8 cellular contexts compared by ENCODE assay signal in genomic region chr6:3227363-3228045, GRCh38. TPM values are rescaled to one million over a fixed set of nuclear protein-coding genes. Genes with fewer than 3 reads are reported as not detected.
DNase-seq lines count a peak whose midpoint lies in the region; ATAC-seq and TF ChIP-seq lines count a peak whose summit lies in the region.

TSS of gene TUBB2B (minus strand) at chr6:3227653. CDS start at chr6:3227543, 110 bp downstream.

- no peak within 1 kb of the TSS for H2BK5ac ChIP-seq in H9 (ENCODE audit: insufficient read length, low read length)

- H3K18ac ChIP-seq in H9 (ENCODE audit: insufficient read length, low read depth, low read length) = peak within 1 kb of the TSS; percentile 60

- no peak within 1 kb of the TSS for H3K23ac ChIP-seq in H9 (ENCODE audit: insufficient read length, low read depth, low read length)

- TF ChIP-seq CTCF in BE2C (IDR thresholded peaks at IDR 0.05; ENCODE audit: low read depth, low read length) (no peak), H9 (conservative IDR thresholded peaks at IDR 0.05) (no peak), colonic mucosa (IDR thresholded peaks at IDR 0.05) (no peak), transverse colon (IDR thresholded peaks at IDR 0.05) (no peak)

- no peak within 1 kb of the TSS for H4K8ac ChIP-seq in H9 (replicated peaks; ENCODE audit: insufficient read length, low read depth, low read length)

- H3K27me3 ChIP-seq in BE2C (peaks cover 17% of the 10 kb centered on the region), H9 (ENCODE audit: insufficient read depth, low read length) (no peaks in the 10 kb centered on the region; the same call in 1 of the 2 replicates), colonic mucosa (peaks cover 65% of the 10 kb centered on the region), transverse colon (peaks cover 75% of the 10 kb centered on the region)

- H2BK20ac ChIP-seq in H9 (ENCODE audit: low read depth, low read length, poor library complexity, severe bottlenecking) = no peak within 1 kb of the TSS

- no peaks in the 10 kb centered on the region for H4K20me1 ChIP-seq in H9 (ENCODE audit: control insufficient read depth, insufficient read depth, insufficient read length)

- peak within 1 kb of the TSS; percentile 81 for H3K14ac ChIP-seq in H9 (ENCODE audit: insufficient read depth, low read length)

- H3K4ac ChIP-seq in H9 (ENCODE audit: low read depth, low read length) = no peak within 1 kb of the TSS

- no peaks in the 10 kb centered on the region for H3K9me3 ChIP-seq in BE2C
- no peaks in the 10 kb centered on the region for H3K9me3 ChIP-seq in H9 (ENCODE audit: control insufficient read depth, low read depth, low read length)
- no peaks in the 10 kb centered on the region for H3K9me3 ChIP-seq in colonic mucosa
- no peaks in the 10 kb centered on the region for H3K9me3 ChIP-seq in transverse colon

- H2BK15ac ChIP-seq in H9 (ENCODE audit: low read depth, low read length) = no peak within 1 kb of the TSS

- no peak within 1 kb of the TSS for H2AK5ac ChIP-seq in H9 (ENCODE audit: insufficient read length, low read length)

- peak within 1 kb of the TSS; percentile 91 to 92 for H3K4me3 Mint-ChIP-seq in H9
- H3K4me3 Mint-ChIP-seq in memory B cell = peak within 1 kb of the TSS; percentile 86

- H3K23me2 ChIP-seq in H9 (ENCODE audit: insufficient read length, low read depth, low read length, poor library complexity, severe bottlenecking) = peaks cover 47% of the 10 kb centered on the region

- in situ Hi-C loops in transverse colon (cut with MboI; ENCODE audit: low pct_ligation_motif_present in 1 of 4, low pct_unique_long_range_greater_than_20kb in 1 of 4, low sequenced_read_pairs in 3 of 4) = no loop called here

- no peak for TF ChIP-seq EP300 in transverse colon (IDR thresholded peaks at IDR 0.05; ENCODE audit: low read depth)

- peaks cover 33% of the 10 kb centered on the region for H3K27me3 Mint-ChIP-seq in H9 (ENCODE audit: low read depth)
- peaks cover 19% of the 10 kb centered on the region for H3K27me3 Mint-ChIP-seq in memory B cell

- H4K91ac ChIP-seq in H9 (ENCODE audit: insufficient read length, low read depth, low read length) = no peak within 1 kb of the TSS

- peaks cover 15% of the 10 kb centered on the region for H3K36me3 ChIP-seq in BE2C
- H3K36me3 ChIP-seq in colonic mucosa = no peaks in the 10 kb centered on the region
- H3K36me3 ChIP-seq in transverse colon = no peaks in the 10 kb centered on the region

- H3K56ac ChIP-seq in H9 (ENCODE audit: insufficient read length, low read depth, low read length) = no peak within 1 kb of the TSS

- peaks cover 18% of the 10 kb centered on the region for H3K79me2 ChIP-seq in H9 (ENCODE audit: insufficient read depth, low read length)

- no peak within 1 kb of the TSS for H2BK120ac ChIP-seq in H9 (ENCODE audit: low read depth, low read length, poor library complexity, severe bottlenecking)

- no peak within 1 kb of the TSS for H2AFZ ChIP-seq in H9 (ENCODE audit: low read length)

- H3K4me1 Mint-ChIP-seq in H9 (peaks cover 38 to 45% of the 10 kb centered on the region in 2 experiments), memory B cell (peaks cover 28% of the 10 kb centered on the region)

- H3K27ac Mint-ChIP-seq in H9 (peak within 1 kb of the TSS; percentile 80 to 99 (median 97); a peak in 5 of 7 replicates), memory B cell (peak within 1 kb of the TSS; percentile 55)

- no CpG with 5 or more reads among the region's 66 CpGs for WGBS in H9 (ENCODE audit: extremely low coverage, insufficient read length, low lambda C conversion rate)
- 3% methylated on average over 47 of the region's 66 CpGs; no CpG with 5 or more reads in 1 of the 2 donors for WGBS in transverse colon (ENCODE audit: low coverage in 1 of 2), 2 donors

- no peak within 1 kb of the TSS for H4K5ac ChIP-seq in H9 (ENCODE audit: insufficient read length, low read depth, low read length)

- H3K79me1 ChIP-seq in H9 (ENCODE audit: insufficient read depth, low read depth, low read length, poor library complexity, severe bottlenecking) = peaks cover 4% of the 10 kb centered on the region

- peak within 1 kb of the TSS; percentile 87 for H3K4me2 ChIP-seq in H9 (ENCODE audit: insufficient read depth, insufficient read length, low read length)

- H3K4me1 ChIP-seq in BE2C (peaks cover 5% of the 10 kb centered on the region; the same call in 1 of the 2 replicates), H9 (ENCODE audit: insufficient read depth, low read length) (no peaks in the 10 kb centered on the region; the same call in 1 of the 2 replicates), colonic mucosa (peaks cover 26% of the 10 kb centered on the region), transverse colon (peaks cover 16 to 58% (median 53%) of the 10 kb centered on the region in 4 donors)

- TF ChIP-seq POLR2A in transverse colon (IDR thresholded peaks at IDR 0.05) = no peak

- H2BK12ac ChIP-seq in H9 (ENCODE audit: insufficient read length, low read depth, low read length) = no peak within 1 kb of the TSS

- ATAC-seq in memory B cell (ENCODE audit: low read depth) (no peak), HG02840 (IDR thresholded peaks at IDR 0.05; ENCODE audit: low FRiP score, unreplicated experiment) (no peak)

- H3K4me3 ChIP-seq in BE2C (ENCODE audit: low read depth, low read length) = peak within 1 kb of the TSS; percentile 94
- H3K4me3 ChIP-seq in colonic mucosa = peak within 1 kb of the TSS; percentile 25
- peak within 1 kb of the TSS; percentile 2 to 48 (median 21) for H3K4me3 ChIP-seq in transverse colon

- DNase-seq in BE2C (peak; percentile 95), H9 (peak; percentile 94), NCI-H774 (lab: John Stamatoyannopoulos, UW) (peak; percentile 94), colonic mucosa (no peak), memory B cell (ENCODE audit: low spot score in 2 of 2) (no peak), transverse colon (no peak), dermis blood vessel endothelial cell (no peak)

- H3K9ac ChIP-seq in H9 (ENCODE audit: extremely low read depth, insufficient read length, low read length) (peak within 1 kb of the TSS; percentile 88), colonic mucosa (ENCODE audit: low read depth in 2 of 2, low read length in 2 of 2) (peak within 1 kb of the TSS in 1 of 2 donors; percentile 12)

- H3K36me3 Mint-ChIP-seq in H9 (ENCODE audit: insufficient read depth in 1 of 3, low read depth in 3 of 3) (peaks cover 16 to 28% (median 22%) of the 10 kb centered on the region in 3 experiments), memory B cell (no peaks in the 10 kb centered on the region)

- intact Hi-C loops in colonic mucosa (cut with DNase I) = no loop called here
- intact Hi-C loops in transverse colon (cut with DNase I; ENCODE audit: low total_unique reads) = no loop called here

- H3K27ac ChIP-seq in H9 (ENCODE audit: insufficient read length, low read depth, low read length) = no peak within 1 kb of the TSS
- H3K27ac ChIP-seq in colonic mucosa = no peak within 1 kb of the TSS
- no peak within 1 kb of the TSS for H3K27ac ChIP-seq in transverse colon

- H3K9me3 Mint-ChIP-seq in H9 (peaks cover 0 to 2% of the 10 kb centered on the region in 2 experiments; a peak in 1 of 5 replicates), memory B cell (no peaks in the 10 kb centered on the region)

- H3T11ph ChIP-seq in H9 (ENCODE audit: low read length) = no peak within 1 kb of the TSS

RNA-seq across cellular contexts. Expression of gene TUBB2B, which starts in this region (rescaled TPM):
- 301 TPM for polyA plus RNA-seq in BE2C (2012; ENCODE audit: insufficient read depth, insufficient read length, low read depth)
- 317 and 320 TPM in 2 replicates for total RNA-seq in H9 (2021)
- 1 to 10 TPM; 2.3 to 5.8 TPM for total RNA-seq in colonic mucosa
- total RNA-seq in transverse colon = 10 to 100 TPM in 2 of 4 donors, 1 to 10 TPM in 2; 2.9 to 14.9 (median 9.4) TPM
- 6.7 and 9.7 TPM in 2 replicates for total RNA-seq in dermis blood vessel endothelial cell

Comparison
In these comparisons a context has a peak if more than half of its experiments do, and no peak if none do; other contexts are left out.
1. RNA of gene TUBB2B (total RNA-seq): 317 to 320 TPM in H9; 2.9 to 14.9 TPM in transverse colon, 6.7 to 9.7 TPM in dermis blood vessel endothelial cell and 2.3 to 5.8 TPM in colonic mucosa; every median in the first group is over 10 times any median in the second.
2. DNase-seq: peak in BE2C (single experiment), H9 (single experiment) and NCI-H774 (single experiment); none in colonic mucosa (single experiment), memory B cell (0 of 2), transverse colon (single experiment) and dermis blood vessel endothelial cell (single experiment).
3. H3K4me3 ChIP-seq: peak in every context shown above with its lines; median percentile 94 in BE2C; 25 in colonic mucosa; 21 in transverse colon.